Comparison of ENCODE assay signal across 12 cellular contexts in genomic region chr16:84478172-84478948, GRCh38. TPM values are rescaled to one million over a fixed set of nuclear protein-coding genes. Genes with fewer than 3 reads are reported as not detected.
A peak's percentile ranks its signal among the peaks of the same experiment; 100 is the strongest.
DNase-seq lines count a peak whose midpoint lies in the region; ATAC-seq, FAIRE-seq and TF ChIP-seq lines count a peak whose summit lies in the region.
"Had no signal": no experiment of that assay in that cellular context is flagged by ENCODE, and none has a peak within 500 bp of the region (broad histone marks: within the 10 kb centered on the region; RNA-seq: fewer than 3 reads in every experiment).

No MANE protein-coding gene starts in this region.

- 77% methylated on average over 13 of the region's 13 CpGs for WGBS in A549 (ENCODE audit: missing lambda C conversion rate)

- H3K4me3 ChIP-seq in A549 = no peak overlapping the region

- no peak overlapping the region for H3K27ac ChIP-seq in A549

- no peak for DNase-seq in A549 (ENCODE audit: low read depth in 1 of 2, low spot score in 1 of 2)
- peak; percentile 64 for DNase-seq in HCEC 1CT
- DNase-seq in amniotic stem cell (lab: John Stamatoyannopoulos, UW) = peak; percentile 38
- DNase-seq in kidney glomerular epithelial cell (lab: John Stamatoyannopoulos, UW) = peak; percentile 80
- DNase-seq in NCI-H1092 (lab: John Stamatoyannopoulos, UW) = no peak
- DNase-seq in central memory CD4-positive, alpha-beta T cell = no peak
- no peak for DNase-seq in midbrain (lab: John Stamatoyannopoulos, UW)
- DNase-seq: activated naive CD4-positive, alpha-beta T cell treated with anti-CD3 and anti-CD28 coated beads, Interleukin-2, amount 50 U/mL, for 16 hours; MV-4-11 had no signal

- TF ChIP-seq CTCF in A549 (IDR thresholded peaks at IDR 0.05) = no peak

- H3K9me3 ChIP-seq in A549 = no peaks in the 10 kb centered on the region

- CTCF ChIA-PET in A549 (lab: Yijun Ruan, JAX) = interaction anchor here (0.9 to 15.7 kb wide), 7 partner anchors 14 to 295 kb away, joined by 3 to 245 read pairs (median 4); no protein-coding TSS in a partner anchor

- H3K4me1 ChIP-seq in A549 = no peaks in the 10 kb centered on the region

- peak in 1 of 2 experiments; percentile 25; a peak in 1 of 6 replicates for ATAC-seq in A549
- no peak for ATAC-seq in GM18502 (IDR thresholded peaks at IDR 0.05; ENCODE audit: poor library complexity, unreplicated experiment)
- ATAC-seq: CD8-positive, alpha-beta T cell had no signal

- no peak for TF ChIP-seq EP300 in A549 (IDR thresholded peaks at IDR 0.05)

- FAIRE-seq in A549 (lab: Jason Lieb, UNC) = no peak
- FAIRE-seq: GM18507 had no signal

- no peak for TF ChIP-seq POLR2A in A549 (IDR thresholded peaks at IDR 0.05; ENCODE audit: low read length)

- POLR2A ChIA-PET in A549 (lab: Yijun Ruan, JAX) = no interaction called here

- no peak for TF ChIP-seq RAD21 in A549 (conservative IDR thresholded peaks at IDR 0.05 in 1 of 2, IDR thresholded peaks at IDR 0.05 in 1 of 2)

- no peak overlapping the region for H3K4me2 ChIP-seq in A549

TF ChIP-seq in A549, 52 proteins besides CTCF, POLR2A, EP300 and RAD21:
- TF ChIP-seq MAFK (IDR thresholded peaks at IDR 0.05; ENCODE audit: partially characterized antibody) = peak; percentile 71
- no peak for TF ChIP-seq CBX8 (IDR thresholded peaks at IDR 0.05)

RNA-seq across cellular contexts. Expression of gene MEAK7, which starts 26.1 kb away (rescaled TPM):
- polyA plus RNA-seq in A549 (2011; rRNA removed) = 26.2 and 31.3 TPM in 2 replicates
- 20.0 and 25.1 TPM in 2 replicates for polyA plus RNA-seq in A549 (2012; cell fraction: cytosol; rRNA removed)
- 32.3 and 33.5 TPM in 2 replicates for polyA plus RNA-seq in A549 (2012; cell fraction: nucleus; rRNA removed)
- polyA plus RNA-seq in A549 (2017; fragmentation: RNase III; extraction: RNeasy Plus Mini Kit Qiagen cat#74134 plus additional on column Dnase treatment) = 30.5 to 35.1 TPM (median 32.8 TPM) in 3 replicates
- polyA minus RNA-seq in A549 (2011; rRNA and poly(A)+ RNA removed) = 44.8 and 49.0 TPM in 2 replicates

Comparison
In these comparisons a context has a peak if more than half of its experiments do, and no peak if none do; other contexts are left out.
1. DNase-seq: peak in HCEC 1CT (single experiment), amniotic stem cell (single experiment) and kidney glomerular epithelial cell (single experiment); none in A549 (0 of 2), NCI-H1092 (single experiment), central memory CD4-positive, alpha-beta T cell (single experiment) and midbrain (single experiment).